25 cellular contexts compared by ENCODE assay signal in genomic region chr12:68345763-68346162, GRCh38.
"Had no signal": no experiment of that assay in that cellular context is flagged by ENCODE, and none has a peak within 500 bp of the region (broad histone marks: within the 10 kb centered on the region; RNA-seq: fewer than 3 reads in every experiment).

No MANE protein-coding gene starts in this region.

- H3K9me3 Mint-ChIP-seq: stimulated activated effector memory CD8-positive, alpha-beta T cell treated with anti-CD3 and anti-CD28 coated beads, Interleukin-12 subunit alpha, Interleukin-12 subunit beta, amount 100 ng/mL, for 72 hours had no signal

- H3K4me3 ChIP-seq: dorsolateral prefrontal cortex, gastrocnemius medialis, heart left ventricle, hepatocyte, left lung, ovary, psoas muscle, sigmoid colon, thoracic aorta, tibial nerve, upper lobe of left lung had no signal

- H3K27ac ChIP-seq: dorsolateral prefrontal cortex, gastrocnemius medialis, heart left ventricle, hepatocyte, left lung, ovary, psoas muscle, sigmoid colon, thoracic aorta, tibial nerve, upper lobe of left lung had no signal

- H3K27me3 ChIP-seq: hepatocyte, ovary, sigmoid colon, upper lobe of left lung had no signal

- ATAC-seq: gastrocnemius medialis; heart left ventricle; left cardiac atrium; left lung; naive thymus-derived CD4-positive, alpha-beta T cell; psoas muscle; right cardiac atrium; stimulated activated effector memory CD8-positive, alpha-beta T cell treated with anti-CD3 and anti-CD28 coated beads, Interleukin-12 subunit alpha, Interleukin-12 subunit beta, amount 100 ng/mL, for 72 hours had no signal

- H3K36me3 ChIP-seq: gastrocnemius medialis, heart left ventricle, left lung, ovary, sigmoid colon, thoracic aorta, tibial nerve, upper lobe of left lung had no signal

- H3K27ac Mint-ChIP-seq: stimulated activated effector memory CD8-positive, alpha-beta T cell treated with anti-CD3 and anti-CD28 coated beads, Interleukin-12 subunit alpha, Interleukin-12 subunit beta, amount 100 ng/mL, for 72 hours had no signal

- H3K4me1 ChIP-seq: heart left ventricle, left lung, psoas muscle, tibial nerve, upper lobe of left lung had no signal

- H3K4me3 Mint-ChIP-seq: stimulated activated effector memory CD8-positive, alpha-beta T cell treated with anti-CD3 and anti-CD28 coated beads, Interleukin-12 subunit alpha, Interleukin-12 subunit beta, amount 100 ng/mL, for 72 hours had no signal

- H3K36me3 Mint-ChIP-seq: stimulated activated effector memory CD8-positive, alpha-beta T cell treated with anti-CD3 and anti-CD28 coated beads, Interleukin-12 subunit alpha, Interleukin-12 subunit beta, amount 100 ng/mL, for 72 hours had no signal

- H3K9me3 ChIP-seq: gastrocnemius medialis, heart left ventricle, left lung, ovary, psoas muscle, sigmoid colon, thoracic aorta, tibial nerve, upper lobe of left lung had no signal

- DNase-seq: dorsolateral prefrontal cortex; effector CD4-positive, alpha-beta T cell; foreskin fibroblast; gastrocnemius medialis; heart left ventricle; kidney; left cardiac atrium; left lung; mesendoderm; midbrain; naive thymus-derived CD4-positive, alpha-beta T cell; occipital lobe; ovary; posterior cingulate gyrus; psoas muscle; right cardiac atrium; sigmoid colon; stimulated activated CD4-positive, alpha-beta T cell treated with anti-CD3 and anti-CD28 coated beads, Interleukin-2, amount 100 ng/mL, for 24 hours; stimulated activated CD4-positive, alpha-beta T cell treated with anti-CD3 and anti-CD28 coated beads, Interleukin-4, amount 100 ng/mL, for 24 hours; stimulated activated naive CD4-positive, alpha-beta T cell treated with Interleukin-2 at 50 U/mL for 16 hours; upper lobe of left lung had no signal
